In genomic region chr9:124353166-124353768, GRCh38 we compare ENCODE assay signal across 22 cellular contexts.
DNase-seq lines count a peak whose midpoint lies in the region; ATAC-seq and TF ChIP-seq lines count a peak whose summit lies in the region.
"Had no signal": no experiment of that assay in that cellular context is flagged by ENCODE, and none has a peak within 500 bp of the region (broad histone marks: within the 10 kb centered on the region; RNA-seq: fewer than 3 reads in every experiment).

No MANE protein-coding gene starts in this region.

- TF ChIP-seq POLR2A in GM15510 (IDR thresholded peaks at IDR 0.05; ENCODE audit: borderline replicate concordance, extremely low read depth, insufficient read length): peak; percentile 29

- peaks cover 36% of the 10 kb centered on the region for H3K36me3 Mint-ChIP-seq in endothelial cell (ENCODE audit: low read depth, unreplicated experiment)

- POLR2A ChIA-PET in RWPE1 (lab: Yijun Ruan, JAX; ENCODE audit: low non-redundant PET): no interaction called here

- DNase-seq in RWPE1 (ENCODE audit: low spot score) (no peak), endothelial cell (ENCODE audit: low spot score) (no peak), posterior vena cava (ENCODE audit: low spot score) (peak; percentile 73), DMS153 (lab: John Stamatoyannopoulos, UW) (no peak), SHP77 treated with DMSO at 0.1 percent for 48 hours (lab: John Stamatoyannopoulos, UW) (no peak), sciatic nerve (ENCODE audit: low spot score) (no peak)
- DNase-seq: activated CD4-positive, alpha-beta T cell treated with anti-CD3 and anti-CD28 coated beads for 1 hour; activated CD8-positive, alpha-beta memory T cell treated with anti-CD3 and anti-CD28 coated beads, Interleukin-2, amount 10 ng/mL, durations not matched to agents 7 days and 5 days; activated gamma-delta T cell; amniotic stem cell; BE2C; Calu3; gastrocnemius medialis; left cardiac atrium; NCI-H1436 treated with DMSO at 0.1 percent for 48 hours; NCI-H2171 treated with DMSO at 0.1 percent for 48 hours; NCI-H82; PC-9; T1000 had no signal

- peak overlapping the region; percentile 48 for H3K27ac Mint-ChIP-seq in endothelial cell (ENCODE audit: unreplicated experiment)
- H3K27ac Mint-ChIP-seq: activated CD8-positive, alpha-beta memory T cell treated with anti-CD3 and anti-CD28 coated beads, Interleukin-2, amount 10 ng/mL, durations not matched to agents 7 days and 5 days had no signal

- no peaks in the 10 kb centered on the region for H3K9me3 Mint-ChIP-seq in endothelial cell (ENCODE audit: unreplicated experiment)

- TF ChIP-seq CTCF in RWPE1 (conservative IDR thresholded peaks at IDR 0.05; ENCODE audit: low read depth) (no peak), endothelial cell (IDR thresholded peaks at IDR 0.05; ENCODE audit: unreplicated experiment) (no peak)

- peaks cover 2% of the 10 kb centered on the region for H3K4me1 Mint-ChIP-seq in endothelial cell (ENCODE audit: unreplicated experiment)

- peak overlapping the region; percentile 42 for H3K27ac ChIP-seq in RWPE1
- H3K27ac ChIP-seq: gastrocnemius medialis, PC-9, suprapubic skin had no signal

- peaks cover 9% of the 10 kb centered on the region for H3K27me3 Mint-ChIP-seq in endothelial cell (ENCODE audit: unreplicated experiment)
- H3K27me3 Mint-ChIP-seq: activated CD8-positive, alpha-beta memory T cell treated with anti-CD3 and anti-CD28 coated beads, Interleukin-2, amount 10 ng/mL, durations not matched to agents 7 days and 5 days had no signal

- H3K4me3 Mint-ChIP-seq in endothelial cell (ENCODE audit: unreplicated experiment): peak overlapping the region; percentile 29
- H3K4me3 Mint-ChIP-seq: activated CD8-positive, alpha-beta memory T cell treated with anti-CD3 and anti-CD28 coated beads, Interleukin-2, amount 10 ng/mL, durations not matched to agents 7 days and 5 days had no signal

- intact Hi-C loops in posterior vena cava (cut with DNase I) (loop anchor here in 1 of 2 donors (5.0 kb wide), 1 partner anchor 1574 kb away; no protein-coding TSS in a partner anchor), sciatic nerve (cut with DNase I) (no loop called here)

- CTCF ChIA-PET in RWPE1 (lab: Yijun Ruan, JAX): no interaction called here

- ATAC-seq in HG03139 (IDR thresholded peaks at IDR 0.05; ENCODE audit: unreplicated experiment) (no peak), sciatic nerve (no peak)
- ATAC-seq: activated CD8-positive, alpha-beta memory T cell treated with anti-CD3 and anti-CD28 coated beads, Interleukin-2, amount 10 ng/mL, durations not matched to agents 7 days and 5 days had no signal
